ENCODE assay signal across 10 cellular contexts in the genomic region with DNA sequence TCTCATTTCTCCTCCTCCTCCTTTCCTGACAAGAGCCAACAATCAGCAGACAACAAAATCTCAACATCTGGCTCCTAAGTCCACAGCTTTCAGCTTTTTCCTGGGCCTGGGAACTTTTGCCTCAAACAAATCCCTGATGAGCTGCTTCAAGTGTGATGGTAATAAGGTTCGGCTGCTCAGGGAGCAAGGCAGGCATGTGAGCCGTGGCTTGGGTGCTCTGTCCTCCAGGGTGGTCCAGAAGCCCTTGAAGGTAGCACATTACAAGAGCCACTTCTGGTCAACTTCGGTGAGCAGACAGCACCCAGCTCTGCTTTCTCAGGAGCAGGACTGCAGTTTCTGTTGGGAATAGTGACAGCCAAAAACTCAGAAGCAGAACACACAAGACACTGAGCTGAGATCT. TPM values are rescaled to one million over a fixed set of nuclear protein-coding genes. Genes with fewer than 3 reads are reported as not detected.
DNase-seq lines count a peak whose midpoint lies in the region; ATAC-seq and TF ChIP-seq lines count a peak whose summit lies in the region.
"Had no signal": no experiment of that assay in that cellular context is flagged by ENCODE, and none has a peak within 500 bp of the region (broad histone marks: within the 10 kb centered on the region; RNA-seq: fewer than 3 reads in every experiment).

No MANE protein-coding gene starts in this region.

- H3K4me1 Mint-ChIP-seq in CD4-positive, alpha-beta memory T cell: peaks cover 87 to 100% (median 94%) of the 10 kb centered on the region in 4 donors
- H3K4me1 Mint-ChIP-seq in effector memory CD8-positive, alpha-beta T cell (ENCODE audit: low read depth in 2 of 2): peaks cover 59 to 92% of the 10 kb centered on the region in 2 donors

- peak overlapping the region in 6 of 8 donors; percentile 4 to 77 (median 34) for H3K4me3 Mint-ChIP-seq in CD4-positive, alpha-beta memory T cell
- H3K4me3 Mint-ChIP-seq in effector memory CD8-positive, alpha-beta T cell: peak overlapping the region in 1 of 2 donors; percentile 55

- peak overlapping the region; percentile 74 for H3K9ac ChIP-seq in Karpas-422 (ENCODE audit: low read length)

- H4K20me1 ChIP-seq in Karpas-422 (ENCODE audit: insufficient read depth, low read depth, low read length) (peaks cover 8% of the 10 kb centered on the region; the same call in 1 of the 2 replicates), osteoblast (ENCODE audit: insufficient read depth, low read length) (no peaks in the 10 kb centered on the region)

- peaks cover 39 to 85% of the 10 kb centered on the region in 2 donors for H3K36me3 Mint-ChIP-seq in CD4-positive, alpha-beta memory T cell
- peaks cover 55% of the 10 kb centered on the region for H3K36me3 Mint-ChIP-seq in effector memory CD8-positive, alpha-beta T cell (ENCODE audit: insufficient read depth)

- no peak overlapping the region for H3K4me3 ChIP-seq in CD4-positive, alpha-beta memory T cell (ENCODE audit: low read length in 2 of 2)
- H3K4me3 ChIP-seq in Karpas-422 (ENCODE audit: low read length) (no peak overlapping the region; the same call in 1 of the 2 replicates), osteoblast (ENCODE audit: insufficient read depth, low read length) (no peak overlapping the region)
- H3K4me3 ChIP-seq: mucosa of descending colon had no signal

- intact Hi-C loops in CD4-positive, alpha-beta memory T cell (cut with micrococcal nuclease): loop anchor here (5.0 to 10.0 kb wide), 2 partner anchors 36 to 138 kb away; no protein-coding TSS in a partner anchor

- H2AFZ ChIP-seq in Karpas-422 (ENCODE audit: low read length): no peak overlapping the region
- no peak overlapping the region for H2AFZ ChIP-seq in osteoblast (ENCODE audit: low read length)

- no peak for ATAC-seq in effector memory CD8-positive, alpha-beta T cell (replicated peaks)
- ATAC-seq: mucosa of descending colon had no signal

- H3K4me2 ChIP-seq in Karpas-422 (ENCODE audit: low read depth, low read length, poor library complexity, severe bottlenecking) (peak overlapping the region; percentile 76), osteoblast (ENCODE audit: insufficient read depth, low read length) (no peak overlapping the region)

- H3K27ac ChIP-seq in CD4-positive, alpha-beta memory T cell (ENCODE audit: low read depth, low read length): peak overlapping the region; percentile 89
- H3K27ac ChIP-seq in Karpas-422 (ENCODE audit: low read length) (no peak overlapping the region), osteoblast (ENCODE audit: low read depth, low read length) (no peak overlapping the region)

- TF ChIP-seq POLR2A in erythroblast (IDR thresholded peaks at IDR 0.05; ENCODE audit: low read length): no peak

- POLR2A ChIA-PET in CD4-positive, alpha-beta memory T cell (lab: Charles Lee; ENCODE audit: partially characterized antibody): interaction anchor here (1.1 to 3.8 kb wide), 8 partner anchors 10 to 132 kb away, joined by 3 to 19 read pairs (median 8); partner anchors contain the start of gene ITPKB

- no peaks in the 10 kb centered on the region for H3K27me3 Mint-ChIP-seq in CD4-positive, alpha-beta memory T cell
- no peaks in the 10 kb centered on the region for H3K27me3 Mint-ChIP-seq in effector memory CD8-positive, alpha-beta T cell

- peak overlapping the region; percentile 93 to 99 (median 99) for H3K27ac Mint-ChIP-seq in CD4-positive, alpha-beta memory T cell
- peak overlapping the region; percentile 87 to 95 for H3K27ac Mint-ChIP-seq in effector memory CD8-positive, alpha-beta T cell

- no peaks in the 10 kb centered on the region for H3K9me2 ChIP-seq in Karpas-422 (replicated peaks; ENCODE audit: insufficient read depth, low read length)

- peaks cover 3% of the 10 kb centered on the region for H3K36me3 ChIP-seq in CD4-positive, alpha-beta memory T cell (ENCODE audit: insufficient read depth, low read length)
- H3K36me3 ChIP-seq in Karpas-422 (ENCODE audit: insufficient read depth, low read length) (peaks cover 34% of the 10 kb centered on the region), osteoblast (ENCODE audit: insufficient read depth, low read length) (no peaks in the 10 kb centered on the region)

- TF ChIP-seq CTCF in osteoblast (IDR thresholded peaks at IDR 0.05; ENCODE audit: extremely low read depth, low read depth, low read length): no peak

- DNase-seq in CD4-positive, alpha-beta memory T cell: peak in 1 of 5 donors; percentile 18
- DNase-seq in Karpas-422 (no peak), osteoblast (ENCODE audit: insufficient read length, low spot score, missing footprints) (peak; percentile 59), erythroblast (lab: John Stamatoyannopoulos, UW) (no peak), C1 segment of cervical spinal cord (lab: John Stamatoyannopoulos, UW) (no peak)
- DNase-seq in effector memory CD8-positive, alpha-beta T cell: no peak
- DNase-seq in stimulated activated CD4-positive, alpha-beta T cell treated with anti-CD3 and anti-CD28 coated beads, Interleukin-4, amount 100 ng/mL, for 24 hours: no peak
- DNase-seq: mucosa of descending colon, NCI-H510A treated with DMSO at 0.1 percent for 48 hours, small intestine had no signal

- no peaks in the 10 kb centered on the region for H3K27me3 ChIP-seq in CD4-positive, alpha-beta memory T cell (ENCODE audit: insufficient read depth, low read length)
- H3K27me3 ChIP-seq in Karpas-422 (ENCODE audit: low read length) (no peaks in the 10 kb centered on the region), osteoblast (ENCODE audit: insufficient read depth, low read length) (no peaks in the 10 kb centered on the region)

- CTCF ChIA-PET in CD4-positive, alpha-beta memory T cell (lab: Charles Lee; ENCODE audit: partially characterized antibody): interaction anchor here (1.0 to 1.7 kb wide), 7 partner anchors 10 to 136 kb away, joined by 3 to 7 read pairs (median 4); partner anchors contain the start of gene ITPKB

- no peaks in the 10 kb centered on the region for H3K9me3 ChIP-seq in CD4-positive, alpha-beta memory T cell (ENCODE audit: control insufficient read depth in 1 of 2, low read length in 2 of 2)
- no peaks in the 10 kb centered on the region for H3K9me3 ChIP-seq in Karpas-422 (ENCODE audit: low read length)
- H3K9me3 ChIP-seq in osteoblast (ENCODE audit: low read depth, low read length): no peaks in the 10 kb centered on the region
- H3K9me3 ChIP-seq: mucosa of descending colon had no signal

- H3K79me2 ChIP-seq in Karpas-422 (ENCODE audit: low read length): peaks cover 84% of the 10 kb centered on the region
- no peaks in the 10 kb centered on the region for H3K79me2 ChIP-seq in osteoblast (ENCODE audit: insufficient read depth, low read length)

- peaks cover 97% of the 10 kb centered on the region for H3K4me1 ChIP-seq in CD4-positive, alpha-beta memory T cell (ENCODE audit: insufficient read depth, low read length)
- H3K4me1 ChIP-seq in Karpas-422 (ENCODE audit: low read length): peaks cover 100% of the 10 kb centered on the region
- H3K4me1 ChIP-seq in osteoblast (ENCODE audit: insufficient read depth, low read length): peaks cover 5% of the 10 kb centered on the region

- peaks cover 0 to 6% (median 0%) of the 10 kb centered on the region in 8 donors for H3K9me3 Mint-ChIP-seq in CD4-positive, alpha-beta memory T cell
- no peaks in the 10 kb centered on the region for H3K9me3 Mint-ChIP-seq in effector memory CD8-positive, alpha-beta T cell

RNA-seq across cellular contexts. Expression of gene ITPKB, which starts 46.2 kb away (rescaled TPM):
- 100 to 1,000 TPM; 156 to 159 TPM for total RNA-seq in CD4-positive, alpha-beta memory T cell
- 10 to 100 TPM; 52.2 to 52.3 TPM for polyA plus RNA-seq in CD4-positive, alpha-beta memory T cell
- 79.0 and 132 TPM in 2 replicates for total RNA-seq in Karpas-422 (2014; rRNA removed; shearing (Covaris generic); ENCODE audit: low replicate concordance)
- total RNA-seq in osteoblast: 6.2 and 7.1 TPM in 2 replicates
